Comparison of ENCODE assay signal across 1 cellular context in genomic region chr15:72481015-72481659, GRCh38.
TF ChIP-seq lines count a peak whose summit lies in the region.

No MANE protein-coding gene starts in this region.

TF ChIP-seq in WTC11, 78 proteins besides CTCF, POLR2A, EP300 and RAD21 (continued from another document):
- TF ChIP-seq ATF6 (CRISPR knock-in tag; IDR thresholded peaks at IDR 0.05) (no peak), ZNF416 (CRISPR knock-in tag; IDR thresholded peaks at IDR 0.05) (no peak)
